Comparison of ENCODE assay signal across 14 cellular contexts in genomic region chr1:200253774-200254495, GRCh38.
DNase-seq lines count a peak whose midpoint lies in the region; ATAC-seq, FAIRE-seq and TF ChIP-seq lines count a peak whose summit lies in the region.
"Had no signal": no experiment of that assay in that cellular context is flagged by ENCODE, and none has a peak within 500 bp of the region (broad histone marks: within the 10 kb centered on the region; RNA-seq: fewer than 3 reads in every experiment).

No MANE protein-coding gene starts in this region.

- H4K20me1 ChIP-seq in GM12878 (ENCODE audit: control insufficient read depth, insufficient read depth): no peaks in the 10 kb centered on the region

- WGBS in GM12878 (ENCODE audit: insufficient coverage, insufficient replicate concordance, low lambda C conversion rate, missing lambda C conversion rate): 39% methylated on average over 7 of the region's 7 CpGs

- SMC1A ChIA-PET in GM12878 (lab: Charles Lee; ENCODE audit: uncharacterized antibody, unreplicated experiment): interaction anchor here (0.7 to 1.8 kb wide), 6 partner anchors 8 to 155 kb away, joined by 3 to 6 read pairs (median 3); no protein-coding TSS in a partner anchor

- TF ChIP-seq EP300 in GM12878 (IDR thresholded peaks at IDR 0.05; ENCODE audit: borderline replicate concordance in 1 of 2, control insufficient read depth in 1 of 2, low read depth in 2 of 2, low read length in 2 of 2): no peak

- ATAC-seq in activated CD4-positive, CD25-positive, alpha-beta regulatory T cell treated with anti-CD3 and anti-CD28 coated beads, Interleukin-2, amount 50 U/mL, for 24 hours: peak; percentile 38 to 56
- ATAC-seq in GM19395 (IDR thresholded peaks at IDR 0.05; ENCODE audit: unreplicated experiment) (peak; percentile 74), HG03280 (IDR thresholded peaks at IDR 0.05; ENCODE audit: unreplicated experiment) (peak; percentile 47), GM12878 (peak; percentile 76)
- ATAC-seq: naive thymus-derived CD4-positive, alpha-beta T cell had no signal

- H3K36me3 ChIP-seq in GM12878 (ENCODE audit: control insufficient read depth in 2 of 2, insufficient read depth in 2 of 2, low read length in 1 of 2) (no peaks in the 10 kb centered on the region), tibial artery (no peaks in the 10 kb centered on the region)
- H3K36me3 ChIP-seq: sigmoid colon had no signal

- intact Hi-C loops in GM12878 (cut with micrococcal nuclease; ENCODE audit: unreplicated experiment) (loop anchor here (2.0 kb wide), 1 partner anchor 43 kb away; no protein-coding TSS in a partner anchor), tibial artery (cut with DNase I; ENCODE audit: low total_unique reads) (no loop called here)

- H3K4me2 ChIP-seq in GM12878 (ENCODE audit: control insufficient read depth, insufficient read depth): no peak overlapping the region

- BruUV-seq in GM12878 (replicated peaks; lab: Mats Ljungman, UMichigan): no TSS peak

- in situ Hi-C loops in GM12878 (cut with MboI): no loop called here

- TF ChIP-seq CTCF in GM12878 (IDR thresholded peaks at IDR 0.05 in 2 of 3, conservative IDR thresholded peaks at IDR 0.05 in 1 of 3; ENCODE audit: control insufficient read depth in 2 of 3, extremely low read depth in 1 of 3, insufficient read depth in 1 of 3, low read depth in 3 of 3, low read length in 3 of 3) (no peak), tibial artery (IDR thresholded peaks at IDR 0.05) (no peak)

- no peak overlapping the region for H3K27ac ChIP-seq in GM12878 (ENCODE audit: control insufficient read depth, insufficient read depth)
- H3K27ac ChIP-seq in tibial artery: no peak overlapping the region
- H3K27ac ChIP-seq: sigmoid colon had no signal

- peak; percentile 92 for FAIRE-seq in GM12878 (lab: Jason Lieb, UNC)
- FAIRE-seq: A204.1, endometrium had no signal

- TF ChIP-seq POLR2A in GM12878 (IDR thresholded peaks at IDR 0.05; ENCODE audit: low read depth, low read length): no peak

- H3K4me1 ChIP-seq in GM12878 (ENCODE audit: control insufficient read depth, insufficient read depth, low read length) (no peaks in the 10 kb centered on the region), tibial artery (no peaks in the 10 kb centered on the region)
- H3K4me1 ChIP-seq: sigmoid colon had no signal

- peak overlapping the region; percentile 0 for H2AFZ ChIP-seq in GM12878 (ENCODE audit: control insufficient read depth, low read depth, low read length)

- CTCF ChIA-PET in GM12878 (lab: Yijun Ruan, JAX): interaction anchor here (0.7 to 1.5 kb wide), 3 partner anchors 10 to 47 kb away, joined by 3 to 6 read pairs (median 3); no protein-coding TSS in a partner anchor

- H3K9me3 ChIP-seq in GM12878 (replicated peaks; ENCODE audit: control insufficient read depth, insufficient read depth, low read length) (no peaks in the 10 kb centered on the region; the same call in 2 of the 3 replicates), tibial artery (no peaks in the 10 kb centered on the region)
- H3K9me3 ChIP-seq: sigmoid colon had no signal

- H3K4me3 ChIP-seq in GM12878 (no peak overlapping the region), tibial artery (no peak overlapping the region)
- H3K4me3 ChIP-seq: sigmoid colon had no signal

- no peaks in the 10 kb centered on the region for H3K79me2 ChIP-seq in GM12878 (ENCODE audit: control insufficient read depth, insufficient read depth, low read length)

- POLR2A ChIA-PET in GM12878 (lab: Charles Lee): no interaction called here

- DNase-seq in activated CD4-positive, CD25-positive, alpha-beta regulatory T cell treated with anti-CD3 and anti-CD28 coated beads, Interleukin-2, amount 50 U/mL, for 72 hours: no peak
- DNase-seq in GM12878 (ENCODE audit: low read depth, low spot score) (peak; percentile 62), NOMO-1 treated with DMSO at 0.1 percent for 48 hours (lab: John Stamatoyannopoulos, UW; ENCODE audit: unreplicated experiment) (no peak), GM03348 (ENCODE audit: low spot score) (no peak), tibial artery (no peak)
- DNase-seq: NCI-H2081 treated with DMSO at 0.1 percent for 48 hours, OCI-M1, sigmoid colon had no signal

- RAD21 ChIA-PET in GM12878 (lab: Charles Lee; ENCODE audit: unreplicated experiment): interaction anchor here (1.1 to 1.4 kb wide), 2 partner anchors 12 to 100 kb away, joined by 3 read pairs; no protein-coding TSS in a partner anchor

- H3K9ac ChIP-seq in GM12878 (ENCODE audit: control insufficient read depth, insufficient read depth, low read length): no peak overlapping the region

- H3K27me3 ChIP-seq in GM12878 (replicated peaks in 1 of 2; ENCODE audit: control insufficient read depth in 2 of 2, insufficient read depth in 2 of 2, low read length in 1 of 2) (peaks cover 0 to 2% of the 10 kb centered on the region in 2 experiments; a peak in 1 of 4 replicates), tibial artery (peaks cover 0 to 7% of the 10 kb centered on the region in 2 donors)
- H3K27me3 ChIP-seq: sigmoid colon had no signal

- 0 out of 2 replicates have a peak, but pooled peaks have one; percentile 14 for TF ChIP-seq RAD21 in GM12878 (IDR thresholded peaks at IDR 0.05; ENCODE audit: insufficient read depth, low read depth, low read length)

TF ChIP-seq in GM12878, 131 proteins besides CTCF, POLR2A, EP300 and RAD21 (continues in another document):
- TF ChIP-seq ZSCAN29 (IDR thresholded peaks at IDR 0.05): no peak
- no peak for TF ChIP-seq ZNF274 (IDR thresholded peaks at IDR 0.05; ENCODE audit: insufficient read depth, insufficient read length)
- TF ChIP-seq RUNX3 (IDR thresholded peaks at IDR 0.05; ENCODE audit: low read length): peak; percentile 97
- TF ChIP-seq IKZF1 (conservative IDR thresholded peaks at IDR 0.05): no peak
- TF ChIP-seq MEF2B (IDR thresholded peaks at IDR 0.05; ENCODE audit: partially characterized antibody, poor library complexity, severe bottlenecking): no peak
- TF ChIP-seq ELK1 (IDR thresholded peaks at IDR 0.05; ENCODE audit: low read depth, low read length): no peak
- TF ChIP-seq NR2C2 (IDR thresholded peaks at IDR 0.05; ENCODE audit: borderline replicate concordance, control insufficient read depth, insufficient read length, low read depth): no peak
- no peak for TF ChIP-seq KAT2A (conservative IDR thresholded peaks at IDR 0.05; ENCODE audit: control insufficient read depth, low read depth, low read length)
- no peak for TF ChIP-seq JUND (IDR thresholded peaks at IDR 0.05; ENCODE audit: low read depth, low read length)
- no peak for TF ChIP-seq SREBF2 (IDR thresholded peaks at IDR 0.05; ENCODE audit: low read length)
- no peak for TF ChIP-seq PBX3 (IDR thresholded peaks at IDR 0.05; ENCODE audit: insufficient replicate concordance, low read depth, low read length)
- no peak for TF ChIP-seq CHD1 (IDR thresholded peaks at IDR 0.05; ENCODE audit: low read depth, low read length)
- 0 out of 2 replicates have a peak, but pooled peaks have one; percentile 52 for TF ChIP-seq MEF2A (IDR thresholded peaks at IDR 0.05; ENCODE audit: insufficient read depth, low read depth, low read length)
- TF ChIP-seq BCL3 (IDR thresholded peaks at IDR 0.05; ENCODE audit: borderline replicate concordance, insufficient read depth, low read depth, low read length, poor library complexity, severe bottlenecking): peak; percentile 91
- no peak for TF ChIP-seq ESRRA (IDR thresholded peaks at IDR 0.05; ENCODE audit: low read length)
- TF ChIP-seq YY1 (IDR thresholded peaks at IDR 0.05; ENCODE audit: low read depth, low read length): peak; percentile 72; the same call in 1 of the 2 replicates
- TF ChIP-seq ETV6 (conservative IDR thresholded peaks at IDR 0.05 in 1 of 2, IDR thresholded peaks at IDR 0.05 in 1 of 2; ENCODE audit: borderline replicate concordance in 1 of 2, low read depth in 1 of 2): 0 out of 4 replicates have a peak, but pooled peaks of 1 of the 2 experiments have one; percentile 38
- no peak for TF ChIP-seq SMAD5 (IDR thresholded peaks at IDR 0.05; ENCODE audit: low read depth)
- TF ChIP-seq CBFB (IDR thresholded peaks at IDR 0.05; ENCODE audit: low read depth): no peak
- TF ChIP-seq ATF7 (IDR thresholded peaks at IDR 0.05; ENCODE audit: low read depth): no peak
- TF ChIP-seq BCL11A (IDR thresholded peaks at IDR 0.05; ENCODE audit: low read depth, low read length): no peak
